ENCODE assay signal across 10 cellular contexts in the genomic region with DNA sequence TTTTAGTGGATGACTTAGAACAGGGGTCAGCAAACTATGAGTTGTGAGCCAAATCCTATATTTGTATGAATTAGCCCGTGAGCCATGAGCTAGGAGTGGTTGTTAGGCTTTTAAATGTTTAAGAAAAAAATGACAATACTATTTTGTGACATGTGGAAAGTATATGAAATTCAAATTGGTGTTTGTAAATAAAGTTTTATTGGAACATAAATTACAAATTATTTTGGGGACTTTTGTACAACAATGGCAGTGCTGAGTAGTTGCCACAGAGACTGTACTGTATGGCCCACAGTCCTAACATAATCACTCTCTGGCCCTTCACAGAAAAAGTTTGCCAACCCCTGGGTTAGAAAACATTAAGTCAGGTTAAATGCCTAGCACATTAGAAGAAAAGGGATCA.
"Had no signal": no experiment of that assay in that cellular context is flagged by ENCODE, and none has a peak within 500 bp of the region (broad histone marks: within the 10 kb centered on the region; RNA-seq: fewer than 3 reads in every experiment).

No MANE protein-coding gene starts in this region.

- H3K27ac ChIP-seq: GM23248, HL-60 had no signal

- H3K9ac ChIP-seq: GM23248 had no signal

- H3K27me3 Mint-ChIP-seq: IgD-negative memory B cell had no signal

- H3K27ac Mint-ChIP-seq: HFFc6, IgD-negative memory B cell had no signal

- H2AFZ ChIP-seq: GM23248 had no signal

- H3K9me3 Mint-ChIP-seq: HFFc6, IgD-negative memory B cell had no signal

- ATAC-seq: HCT116, HepG2 had no signal

- H3K4me3 Mint-ChIP-seq: HFFc6, IgD-negative memory B cell had no signal

- H3K4me1 ChIP-seq: HAP-1 had no signal

- H3K9me3 ChIP-seq: HAP-1 had no signal

- DNase-seq: GM23248, GOT3, H7, HFFc6, KG1 had no signal

- H3K4me3 ChIP-seq: GM23248, HAP-1 had no signal
